7 cellular contexts compared by ENCODE assay signal in genomic region chr1:121538148-121538547, GRCh38.
DNase-seq lines count a peak whose midpoint lies in the region; ATAC-seq, FAIRE-seq and TF ChIP-seq lines count a peak whose summit lies in the region.
"Not testable (repeated sequence)": the region's sequence is repeated elsewhere in the genome, so short reads cannot be mapped to it uniquely, and the experiment has no call there.

No MANE protein-coding gene starts in this region.

- H3K36me3 ChIP-seq in K562 (ENCODE audit: control insufficient read depth, insufficient read depth, low read length): not testable (repeated sequence)

- not testable (repeated sequence) for TF ChIP-seq EP300 in K562 (IDR thresholded peaks at IDR 0.05; ENCODE audit: low read length)

- H3K9me3 Mint-ChIP-seq in H9: not testable (repeated sequence)

- H3K4me3 Mint-ChIP-seq in H9: peak overlapping the region; percentile 40 to 66

- not testable (repeated sequence) for H4K8ac ChIP-seq in H9 (replicated peaks; ENCODE audit: insufficient read length, low read depth, low read length)

- H3K9me1 ChIP-seq in K562 (ENCODE audit: control insufficient read depth, insufficient read depth, low read length): not testable (repeated sequence)

- H4K20me1 ChIP-seq in H9 (ENCODE audit: control insufficient read depth, insufficient read depth, insufficient read length); K562 (replicated peaks; ENCODE audit: control insufficient read depth, insufficient read depth, low read length): not testable (repeated sequence)

- in situ Hi-C loops in K562 (cut with MboI): not testable (repeated sequence)

- not testable (repeated sequence) for H3K4ac ChIP-seq in H9 (ENCODE audit: low read depth, low read length)

- H2BK5ac ChIP-seq in H9 (ENCODE audit: insufficient read length, low read length): not testable (repeated sequence)

- H2BK12ac ChIP-seq in H9 (ENCODE audit: insufficient read length, low read depth, low read length): not testable (repeated sequence)

- H3K14ac ChIP-seq in H9 (ENCODE audit: insufficient read depth, low read length): peak overlapping the region; percentile 85; the same call in 1 of the 2 replicates

- not testable (repeated sequence) for H2BK20ac ChIP-seq in H9 (ENCODE audit: low read depth, low read length, poor library complexity, severe bottlenecking)

- WGBS in H9 (ENCODE audit: extremely low coverage, insufficient read length, low lambda C conversion rate): no CpG with 5 or more reads among the region's 14 CpGs
- 1% methylated on average over 10 of the region's 14 CpGs for WGBS in K562 (ENCODE audit: insufficient coverage, low coverage, missing lambda C conversion rate)

- H3K56ac ChIP-seq in H9 (ENCODE audit: insufficient read length, low read depth, low read length): not testable (repeated sequence)

- H3K27ac Mint-ChIP-seq in H9: peak overlapping the region; percentile 89 to 98 (median 92); a peak in 6 of 7 replicates

- H3K27me3 Mint-ChIP-seq in H9 (ENCODE audit: low read depth): not testable (repeated sequence)

- not testable (repeated sequence) for TF ChIP-seq POLR2A in K562 (conservative IDR thresholded peaks at IDR 0.05)

- not testable (repeated sequence) for H3K9me3 ChIP-seq in H9 (ENCODE audit: control insufficient read depth, low read depth, low read length); K562 (replicated peaks; ENCODE audit: control insufficient read depth, insufficient read depth, low read depth, low read length); iPS-18c (ENCODE audit: control insufficient read depth, insufficient read depth, low read length)

- peak overlapping the region; percentile 16 for H3K4me2 ChIP-seq in H9 (ENCODE audit: insufficient read depth, insufficient read length, low read length)
- H3K4me2 ChIP-seq in K562 (ENCODE audit: insufficient read depth, low read length): peak overlapping the region; percentile 74

- H3K4me3 ChIP-seq in K562 (peak overlapping the region; percentile 25; the same call in 1 of the 2 replicates), iPS-18c (ENCODE audit: insufficient read depth, low read depth, low read length) (peak overlapping the region; percentile 34; the same call in 1 of the 2 replicates)
- H3K4me3 ChIP-seq in epithelial cell of esophagus (ENCODE audit: low read length): not testable (repeated sequence)

- not testable (repeated sequence) for H3K79me1 ChIP-seq in H9 (ENCODE audit: insufficient read depth, low read depth, low read length, poor library complexity, severe bottlenecking)

- H3T11ph ChIP-seq in H9 (ENCODE audit: low read length): not testable (repeated sequence)

- not testable (repeated sequence) for FAIRE-seq in K562 (lab: Jason Lieb, UNC)

- not testable (repeated sequence) for H2AFZ ChIP-seq in H9 (ENCODE audit: low read length)
- peak overlapping the region; percentile 86 for H2AFZ ChIP-seq in K562 (ENCODE audit: low read depth, low read length)

- H3K36me3 Mint-ChIP-seq in H9 (ENCODE audit: insufficient read depth in 1 of 3, low read depth in 3 of 3): not testable (repeated sequence)

- H3K9ac ChIP-seq in H9 (ENCODE audit: extremely low read depth, insufficient read length, low read length): not testable (repeated sequence)
- H3K9ac ChIP-seq in K562 (ENCODE audit: insufficient read depth in 1 of 2, low read depth in 2 of 2, low read length in 2 of 2): peak overlapping the region in 1 of 2 experiments; percentile 26; a peak in 1 of 4 replicates

- H3K4me1 ChIP-seq in H9 (ENCODE audit: insufficient read depth, low read length); K562 (replicated peaks in 1 of 2; ENCODE audit: control insufficient read depth in 2 of 2, insufficient read depth in 2 of 2, low read length in 2 of 2): not testable (repeated sequence)

- H3K79me2 ChIP-seq in H9 (ENCODE audit: insufficient read depth, low read length); K562 (ENCODE audit: control insufficient read depth, insufficient read depth, low read length): not testable (repeated sequence)

- H3K18ac ChIP-seq in H9 (ENCODE audit: insufficient read length, low read depth, low read length): peak overlapping the region; percentile 77

- not testable (repeated sequence) for H3K23me2 ChIP-seq in H9 (ENCODE audit: insufficient read length, low read depth, low read length, poor library complexity, severe bottlenecking)

- DNase-seq in DMS114 treated with DMSO at 0.1 percent for 48 hours (lab: John Stamatoyannopoulos, UW; ENCODE audit: unreplicated experiment) (peak; percentile 17), H9 (peak; percentile 30), NCI-H1694 (lab: John Stamatoyannopoulos, UW) (peak; percentile 4), NCI-H748 treated with DMSO at 0.1 percent for 48 hours (lab: John Stamatoyannopoulos, UW) (peak; percentile 43), K562 (ENCODE audit: extremely low read depth in 1 of 4, low spot score in 3 of 4) (peak in 1 of 4 experiments; percentile 6), epithelial cell of esophagus (ENCODE audit: low read depth) (peak; percentile 72)

- H3K27ac ChIP-seq in H9 (ENCODE audit: insufficient read length, low read depth, low read length) (peak overlapping the region; percentile 6), K562 (ENCODE audit: extremely low read depth, low read depth, low read length) (0 out of 3 replicates have a peak overlapping the region, but pooled peaks have one; percentile 30)

- TF ChIP-seq RAD21 in K562 (CRISPR knock-in tag; conservative IDR thresholded peaks at IDR 0.05 in 1 of 2, IDR thresholded peaks at IDR 0.05 in 1 of 2): not testable (repeated sequence)

- BruUV-seq in K562 (replicated peaks; lab: Mats Ljungman, UMichigan): not testable (repeated sequence)

- H2AK5ac ChIP-seq in H9 (ENCODE audit: insufficient read length, low read length): not testable (repeated sequence)

- intact Hi-C loops in K562 (cut with micrococcal nuclease): not testable (repeated sequence)

- ATAC-seq in K562: peak; percentile 85

- H2BK15ac ChIP-seq in H9 (ENCODE audit: low read depth, low read length): not testable (repeated sequence)

- CTCF ChIA-PET in K562 (lab: Yijun Ruan, JAX; ENCODE audit: low intra/inter-chr PET ratio): not testable (repeated sequence)

- H3K4me1 Mint-ChIP-seq in H9: peaks cover 9 to 17% of the 10 kb centered on the region in 2 experiments

- not testable (repeated sequence) for H2BK120ac ChIP-seq in H9 (ENCODE audit: low read depth, low read length, poor library complexity, severe bottlenecking)

- H4K5ac ChIP-seq in H9 (ENCODE audit: insufficient read length, low read depth, low read length): peak overlapping the region; percentile 39

- not testable (repeated sequence) for TF ChIP-seq CTCF in H9 (conservative IDR thresholded peaks at IDR 0.05); K562 (IDR thresholded peaks at IDR 0.05 in 2 of 3, conservative IDR thresholded peaks at IDR 0.05 in 1 of 3; ENCODE audit: insufficient read depth in 2 of 3, low read depth in 1 of 3, low read length in 3 of 3); epithelial cell of esophagus (IDR thresholded peaks at IDR 0.05; ENCODE audit: insufficient read depth, low read depth, low read length, missing control alignments)

- POLR2A ChIA-PET in K562 (lab: Yijun Ruan, JAX): not testable (repeated sequence)

- H3K23ac ChIP-seq in H9 (ENCODE audit: insufficient read length, low read depth, low read length): not testable (repeated sequence)

- not testable (repeated sequence) for H4K91ac ChIP-seq in H9 (ENCODE audit: insufficient read length, low read depth, low read length)

- not testable (repeated sequence) for H3K27me3 ChIP-seq in H9 (ENCODE audit: insufficient read depth, low read length); K562 (ENCODE audit: control insufficient read depth in 2 of 2, insufficient read depth in 2 of 2, low read length in 2 of 2)

TF ChIP-seq in K562, 482 proteins besides CTCF, POLR2A, EP300 and RAD21 (continues in another document):
- peak; percentile 29; the same call in 1 of the 2 replicates for TF ChIP-seq ZNF507 (tag; conservative IDR thresholded peaks at IDR 0.05)
